Comparison of ENCODE assay signal across 1 cellular context in the genomic region with DNA sequence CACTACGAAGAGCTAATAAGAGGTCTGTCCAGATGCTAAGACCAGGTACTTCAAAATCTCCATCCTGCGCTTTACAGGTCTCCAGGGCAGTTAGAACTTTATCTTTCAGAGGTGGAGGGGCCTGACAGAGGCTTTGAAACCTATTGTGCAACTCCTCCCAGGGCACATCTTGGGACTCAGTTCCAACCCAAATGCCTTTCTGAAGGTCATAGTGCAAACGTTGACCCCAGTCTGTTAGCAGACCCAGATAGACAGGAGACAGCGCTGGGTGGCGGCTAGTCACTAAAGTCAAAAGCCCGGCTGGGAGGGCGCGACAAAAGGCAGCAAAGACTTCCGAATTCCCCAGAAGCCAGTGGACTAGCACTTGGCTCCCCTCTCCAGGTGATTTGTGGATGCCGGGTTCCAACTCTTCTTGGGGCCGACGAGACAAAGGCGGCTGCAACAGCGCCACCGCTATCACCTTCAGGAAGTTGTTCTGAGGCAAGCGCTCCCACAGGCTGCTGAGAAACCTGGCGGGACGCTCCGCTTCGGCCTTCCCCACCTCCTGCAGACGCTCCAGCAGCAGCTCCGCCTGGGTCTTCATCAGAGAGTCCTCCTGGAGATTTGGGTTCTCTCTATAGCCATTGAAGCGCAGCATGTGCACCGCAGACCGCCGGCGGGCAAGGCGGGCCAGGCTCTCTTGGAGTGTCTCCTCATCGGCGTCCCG.
TF ChIP-seq lines count a peak whose summit lies in the region.

No MANE protein-coding gene starts in this region.

TF ChIP-seq in endothelial cell of umbilical vein, 7 proteins besides CTCF, POLR2A, EP300 and RAD21:
- no peak for TF ChIP-seq MYC (IDR thresholded peaks at IDR 0.05; ENCODE audit: low read depth, low read length)
- TF ChIP-seq, protein P1, sequence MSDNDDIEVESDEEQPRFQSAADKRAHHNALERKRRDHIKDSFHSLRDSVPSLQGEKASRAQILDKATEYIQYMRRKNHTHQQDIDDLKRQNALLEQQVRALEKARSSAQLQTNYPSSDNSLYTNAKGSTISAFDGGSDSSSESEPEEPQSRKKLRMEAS (IDR thresholded peaks at IDR 0.05; ENCODE audit: insufficient read depth, insufficient read length) = no peak
- TF ChIP-seq GATA2 (IDR thresholded peaks at IDR 0.05; ENCODE audit: insufficient read depth, insufficient read length, low read depth, low read length) = no peak
- TF ChIP-seq POLR2AphosphoS5 (IDR thresholded peaks at IDR 0.05; ENCODE audit: insufficient read depth, low read depth, low read length) = no peak
- no peak for TF ChIP-seq EZH2 (IDR thresholded peaks at IDR 0.05; ENCODE audit: borderline replicate concordance, low read depth, low read length, severe bottlenecking)
- TF ChIP-seq JUN (IDR thresholded peaks at IDR 0.05; ENCODE audit: borderline replicate concordance, insufficient read depth, insufficient read length, low read depth) = no peak
- no peak for TF ChIP-seq FOS (IDR thresholded peaks at IDR 0.05; ENCODE audit: borderline replicate concordance, insufficient read depth, low read length)
